In the genomic region with DNA sequence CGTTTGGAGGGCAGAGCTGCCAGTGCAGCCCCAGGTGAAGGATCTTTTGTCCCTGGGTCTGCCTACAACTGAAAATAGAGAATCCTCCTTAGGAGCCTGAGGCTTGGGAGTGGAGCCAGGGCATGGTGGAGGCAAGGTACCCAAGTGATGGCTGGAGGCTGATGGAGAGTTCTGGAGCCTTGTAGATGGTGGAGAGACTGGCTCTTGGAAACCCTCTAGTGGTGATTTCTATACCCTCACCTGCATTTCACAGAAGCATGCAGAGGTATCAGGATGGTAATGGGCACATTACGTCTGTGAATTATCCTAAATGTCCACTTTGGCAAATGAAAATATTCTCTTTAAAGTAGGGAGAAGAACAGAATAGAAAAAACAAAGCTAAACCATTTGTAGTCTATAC, we compare ENCODE assay signal across 7 cellular contexts. TPM values are rescaled to one million over a fixed set of nuclear protein-coding genes. Genes with fewer than 3 reads are reported as not detected.
DNase-seq lines count a peak whose midpoint lies in the region; ATAC-seq, FAIRE-seq and TF ChIP-seq lines count a peak whose summit lies in the region.

No MANE protein-coding gene starts in this region.

- H3K27ac Mint-ChIP-seq in effector memory CD8-positive, alpha-beta T cell = no peak overlapping the region

- TF ChIP-seq POLR2A in GM12892 (IDR thresholded peaks at IDR 0.05; ENCODE audit: low read depth, low read length) = no peak

- TF ChIP-seq CTCF in LNCAP (IDR thresholded peaks at IDR 0.05) = peak; percentile 55
- TF ChIP-seq CTCF in fibroblast of villous mesenchyme (IDR thresholded peaks at IDR 0.05; ENCODE audit: insufficient read depth, low read depth, low read length) = peak; percentile 70

- peak; percentile 76 for ATAC-seq in GM21723 (IDR thresholded peaks at IDR 0.05; ENCODE audit: unreplicated experiment)
- no peak for ATAC-seq in effector memory CD8-positive, alpha-beta T cell (replicated peaks)

- DNase-seq in GM12892 (ENCODE audit: insufficient read length) (no peak), fibroblast of villous mesenchyme (ENCODE audit: low read depth) (peak; percentile 37), COR-L47 (lab: John Stamatoyannopoulos, UW) (no peak), Ammon's horn (ENCODE audit: low spot score) (no peak)
- DNase-seq in effector memory CD8-positive, alpha-beta T cell = no peak

- H3K4me3 Mint-ChIP-seq in effector memory CD8-positive, alpha-beta T cell = no peak overlapping the region

- FAIRE-seq in GM12892 (lab: Jason Lieb, UNC) = peak; percentile 5

- no peaks in the 10 kb centered on the region for H3K9me3 Mint-ChIP-seq in effector memory CD8-positive, alpha-beta T cell

- H3K27me3 Mint-ChIP-seq in effector memory CD8-positive, alpha-beta T cell = peaks cover 9 to 24% of the 10 kb centered on the region in 2 donors

- H3K36me3 Mint-ChIP-seq in effector memory CD8-positive, alpha-beta T cell (ENCODE audit: insufficient read depth) = no peaks in the 10 kb centered on the region

- H3K4me3 ChIP-seq in fibroblast of villous mesenchyme (ENCODE audit: low read depth, low read length) = no peak overlapping the region

- H3K4me1 Mint-ChIP-seq in effector memory CD8-positive, alpha-beta T cell (ENCODE audit: low read depth in 2 of 2) = no peaks in the 10 kb centered on the region

RNA-seq across cellular contexts. Expression of a gene that starts 44.4 kb away (rescaled TPM):
- polyA plus RNA-seq in GM12892 (2012; ENCODE audit: missing spikeins) = not detected
- under 0.01 and 0.32 TPM in 2 replicates for total RNA-seq in fibroblast of villous mesenchyme
